ENCODE assay signal across 8 cellular contexts in the genomic region with DNA sequence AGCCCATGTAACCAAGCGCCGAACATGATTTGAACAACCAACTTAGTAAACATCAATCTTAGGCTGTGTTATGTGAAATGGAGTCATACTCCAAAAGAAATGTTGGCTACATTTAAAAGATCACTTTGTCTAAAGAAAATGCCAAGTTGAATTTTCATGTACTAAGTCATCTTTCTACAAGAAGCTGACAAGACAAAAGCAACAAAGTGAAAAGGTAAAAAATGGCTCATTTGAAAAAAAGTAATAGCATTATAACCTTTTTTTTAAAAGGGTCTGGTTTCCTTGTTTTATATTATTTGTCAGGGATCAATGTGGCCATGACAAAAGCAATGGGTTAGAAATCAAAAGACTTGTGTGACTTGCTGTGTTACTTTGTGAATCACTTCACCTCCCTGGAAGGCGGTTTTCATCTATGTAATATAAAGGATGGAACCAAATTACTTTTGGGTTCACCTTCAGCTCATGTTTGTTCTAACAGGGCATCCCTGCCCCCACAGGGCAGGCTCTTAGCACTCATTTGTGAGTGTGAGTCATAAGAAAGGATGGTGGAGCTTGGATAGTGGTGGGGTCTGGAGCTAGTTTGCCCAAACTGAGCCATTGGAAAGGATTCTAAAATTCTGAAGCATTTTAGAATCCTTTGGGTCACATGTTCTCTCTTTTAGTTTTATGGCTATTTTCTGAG.
DNase-seq lines count a peak whose midpoint lies in the region; ATAC-seq lines count a peak whose summit lies in the region.
"Had no signal": no experiment of that assay in that cellular context is flagged by ENCODE, and none has a peak within 500 bp of the region (broad histone marks: within the 10 kb centered on the region; RNA-seq: fewer than 3 reads in every experiment).

No MANE protein-coding gene starts in this region.

- H3K27ac Mint-ChIP-seq in T-cell, result peak overlapping the region; percentile 69 to 76

- POLR2A ChIA-PET in T-cell (lab: Charles Lee), result interaction anchor here (0.5 to 1.1 kb wide), 10 partner anchors 10 to 959 kb away, joined by 3 to 8 read pairs (median 4); no protein-coding TSS in a partner anchor

- H3K27me3 ChIP-seq in HAP-1 (ENCODE audit: low read depth), result no peaks in the 10 kb centered on the region
- H3K27me3 ChIP-seq: esophagus squamous epithelium had no signal

- peaks cover 57 to 64% (median 58%) of the 10 kb centered on the region in 3 donors for H3K4me1 Mint-ChIP-seq in T-cell

- CTCF ChIA-PET in T-cell (lab: Charles Lee), result interaction anchor here (0.6 to 6.7 kb wide), 49 partner anchors 9 to 1472 kb away, joined by 3 to 145 read pairs (median 3); a partner anchor contains a TSS

- no peaks in the 10 kb centered on the region for H3K27me3 Mint-ChIP-seq in T-cell

- H3K4me1 ChIP-seq in HAP-1, result peaks cover 32% of the 10 kb centered on the region

- H3K36me3 ChIP-seq in HAP-1 (replicated peaks), result no peaks in the 10 kb centered on the region
- H3K36me3 ChIP-seq: esophagus squamous epithelium had no signal

- H3K9me3 Mint-ChIP-seq in T-cell, result no peaks in the 10 kb centered on the region

- no peaks in the 10 kb centered on the region for H3K9me3 ChIP-seq in HAP-1
- H3K9me3 ChIP-seq: esophagus squamous epithelium had no signal

- peak in 2 of 4 experiments; percentile 53 to 58 for ATAC-seq in T-cell (replicated peaks in 1 of 4)
- no peak for ATAC-seq in HG02610 (IDR thresholded peaks at IDR 0.05; ENCODE audit: unreplicated experiment)
- no peak for ATAC-seq in GM21576 (IDR thresholded peaks at IDR 0.05; ENCODE audit: unreplicated experiment)

- peak; percentile 45 to 60 for DNase-seq in HAP-1 (ENCODE audit: low spot score in 2 of 2)
- DNase-seq in T-cell, result peak in 2 of 34 experiments; percentile 10 to 43
- peak; percentile 36 for DNase-seq in fibroblast of the conjunctiva (ENCODE audit: low read depth)
- DNase-seq in stimulated activated CD4-positive, alpha-beta T cell treated with anti-CD3 and anti-CD28 coated beads, Interleukin-4, amount 100 ng/mL, for 4 hours, result peak; percentile 13 to 73
- no peak for DNase-seq in NCI-H1048 (lab: John Stamatoyannopoulos, UW)
- DNase-seq: esophagus squamous epithelium had no signal

- H3K4me3 Mint-ChIP-seq in T-cell, result no peak overlapping the region

- in situ Hi-C loops in HAP-1 (cut with MboI; ENCODE audit: low sequenced_read_pairs), result no loop called here

- peaks cover 39% of the 10 kb centered on the region for H3K36me3 Mint-ChIP-seq in T-cell

- H3K4me3 ChIP-seq in HAP-1, result no peak overlapping the region
- H3K4me3 ChIP-seq: esophagus squamous epithelium had no signal
